In genomic region chr5:43609752-43610151, GRCh38 we compare ENCODE assay signal across 9 cellular contexts. TPM values are rescaled to one million over a fixed set of nuclear protein-coding genes. Genes with fewer than 3 reads are reported as not detected.
DNase-seq lines count a peak whose midpoint lies in the region; ATAC-seq and TF ChIP-seq lines count a peak whose summit lies in the region.
"Had no signal": no experiment of that assay in that cellular context is flagged by ENCODE, and none has a peak within 500 bp of the region (broad histone marks: within the 10 kb centered on the region; RNA-seq: fewer than 3 reads in every experiment).

No MANE protein-coding gene starts in this region.

- 68% methylated on average over 1 of the region's 1 CpG for WGBS in right cardiac atrium

- H3K27ac ChIP-seq in right cardiac atrium (ENCODE audit: low read length) (peak overlapping the region; percentile 2), vagina (no peak overlapping the region)
- H3K27ac ChIP-seq: parathyroid adenoma had no signal

- H3K9me3 ChIP-seq in right cardiac atrium (ENCODE audit: control insufficient read depth, low read length) (no peaks in the 10 kb centered on the region), vagina (no peaks in the 10 kb centered on the region)

- CTCF ChIA-PET in activated B cell treated with CpG ODN at 0.5 μM for 24 hours (lab: Charles Lee): interaction anchor here (0.8 to 0.9 kb wide), 2 partner anchors 19 to 125 kb away, joined by 3 read pairs; partner anchors contain the start of gene TMEM267

- no peaks in the 10 kb centered on the region for H3K9me3 Mint-ChIP-seq in activated B cell treated with CpG ODN at 0.5 μM for 24 hours

- TF ChIP-seq CTCF in activated B cell treated with CpG ODN at 0.5 μM for 24 hours (IDR thresholded peaks at IDR 0.05) (no peak), omental fat pad (IDR thresholded peaks at IDR 0.05) (no peak), vagina (IDR thresholded peaks at IDR 0.05) (no peak)

- TF ChIP-seq POLR2A in vagina (IDR thresholded peaks at IDR 0.05): no peak

- POLR2A ChIA-PET in activated B cell treated with CpG ODN at 0.5 μM for 24 hours (lab: Charles Lee): no interaction called here

- DNase-seq in right cardiac atrium: no peak
- no peak for DNase-seq in left ventricle myocardium superior
- DNase-seq in activated B cell treated with CpG ODN at 0.5 μM for 24 hours: no peak
- no peak for DNase-seq in omental fat pad (ENCODE audit: low spot score)
- DNase-seq in DMS79 treated with DMSO at 0.1 percent for 48 hours (lab: John Stamatoyannopoulos, UW): no peak
- no peak for DNase-seq in vagina (ENCODE audit: extremely low spot score in 2 of 2)
- no peak for DNase-seq in SW 1271 (lab: John Stamatoyannopoulos, UW)

- H3K27me3 ChIP-seq in right cardiac atrium (ENCODE audit: control insufficient read depth, insufficient read depth): no peaks in the 10 kb centered on the region
- no peaks in the 10 kb centered on the region for H3K27me3 ChIP-seq in vagina

- H3K4me3 Mint-ChIP-seq in activated B cell treated with CpG ODN at 0.5 μM for 24 hours: no peak overlapping the region

- intact Hi-C loops in right cardiac atrium (cut with DNase I) (loop anchor here in 1 of 4 donors (10.0 kb wide), 1 partner anchor 55 kb away; the partner anchor contains the start of gene PAIP1), left ventricle myocardium superior (cut with micrococcal nuclease) (no loop called here), activated B cell treated with CpG ODN at 0.5 μM for 24 hours (cut with micrococcal nuclease) (no loop called here), vagina (cut with DNase I) (no loop called here)

- ATAC-seq in right cardiac atrium (no peak), left ventricle myocardium superior (no peak), HG03025 (IDR thresholded peaks at IDR 0.05; ENCODE audit: low FRiP score, unreplicated experiment) (peak; percentile 78), activated B cell treated with CpG ODN at 0.5 μM for 24 hours (ENCODE audit: low read depth) (peak; percentile 50), omental fat pad (ENCODE audit: low FRiP score) (no peak)

- H3K36me3 ChIP-seq in vagina: peaks cover 0 to 40% of the 10 kb centered on the region in 2 donors

- peaks cover 13% of the 10 kb centered on the region for H3K4me1 Mint-ChIP-seq in activated B cell treated with CpG ODN at 0.5 μM for 24 hours

- H3K4me3 ChIP-seq in right cardiac atrium (ENCODE audit: low read length): no peak overlapping the region
- H3K4me3 ChIP-seq in vagina: no peak overlapping the region

- H3K27ac Mint-ChIP-seq in activated B cell treated with CpG ODN at 0.5 μM for 24 hours: no peak overlapping the region

- H3K4me1 ChIP-seq in right cardiac atrium (ENCODE audit: control insufficient read depth, insufficient read depth, low read length) (peaks cover 3% of the 10 kb centered on the region), vagina (peaks cover 2% of the 10 kb centered on the region)
- H3K4me1 ChIP-seq: parathyroid adenoma had no signal

- no peaks in the 10 kb centered on the region for H3K27me3 Mint-ChIP-seq in activated B cell treated with CpG ODN at 0.5 μM for 24 hours

- H3K36me3 Mint-ChIP-seq in activated B cell treated with CpG ODN at 0.5 μM for 24 hours (ENCODE audit: low read depth): peaks cover 66% of the 10 kb centered on the region

RNA-seq across cellular contexts. Expression of gene NNT, which starts 6.8 kb away (rescaled TPM):
- total RNA-seq in right cardiac atrium (100 to 1,000 TPM; 371 to 421 (median 408) TPM), left ventricle myocardium superior (554 TPM), activated B cell treated with CpG ODN at 0.5 μM for 24 hours (59.0 and 63.0 TPM in 2 replicates), omental fat pad (10 to 100 TPM; 47.0 to 68.5 (median 60.8) TPM), vagina (40.3 TPM)
- polyA plus RNA-seq in right cardiac atrium: 174 TPM

RNA-seq across cellular contexts. Expression of gene PAIP1, which starts 52.9 kb away (rescaled TPM):
- 100 to 1,000 TPM in 2 of 4 donors, 10 to 100 TPM in 2; 84.2 to 108 (median 101) TPM for total RNA-seq in right cardiac atrium
- 68.4 TPM for polyA plus RNA-seq in right cardiac atrium
- 124 TPM for total RNA-seq in left ventricle myocardium superior
- total RNA-seq in activated B cell treated with CpG ODN at 0.5 μM for 24 hours: 35.1 and 38.3 TPM in 2 replicates
- total RNA-seq in omental fat pad: 10 to 100 TPM; 75.2 to 99.5 (median 79.3) TPM
- 67.0 TPM for total RNA-seq in vagina

Comparison
In these comparisons a context has a peak if more than half of its experiments do, and no peak if none do; other contexts are left out.
1. ATAC-seq: peak in HG03025 (single experiment) and activated B cell treated with CpG ODN at 0.5 μM for 24 hours (single experiment); none in right cardiac atrium (0 of 2), left ventricle myocardium superior (single experiment) and omental fat pad (single experiment).